ENCODE assay signal across 39 cellular contexts in the genomic region with DNA sequence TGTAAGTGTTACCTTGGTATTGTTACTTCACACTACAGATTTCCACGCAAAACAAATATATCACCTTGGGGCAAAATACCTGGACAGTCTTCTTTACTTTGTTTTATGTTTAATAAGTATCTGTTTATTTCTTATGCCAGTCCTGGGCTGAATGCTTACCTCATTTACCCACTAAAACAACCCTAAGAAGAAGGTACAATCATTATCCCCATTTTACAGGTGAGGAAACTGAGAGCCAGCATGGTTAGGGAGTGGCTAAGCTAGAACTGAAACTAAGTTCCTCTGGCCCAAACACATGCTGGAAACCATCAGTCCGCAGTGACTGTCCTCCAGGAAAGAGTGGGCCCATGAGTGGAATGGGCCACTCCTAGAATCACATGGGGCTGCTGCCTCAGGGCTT. TPM values are rescaled to one million over a fixed set of nuclear protein-coding genes. Genes with fewer than 3 reads are reported as not detected.
"Had no signal": no experiment of that assay in that cellular context is flagged by ENCODE, and none has a peak within 500 bp of the region (broad histone marks: within the 10 kb centered on the region; RNA-seq: fewer than 3 reads in every experiment).

No MANE protein-coding gene starts in this region.

- DNase-seq: MG63, MM.1S, MV-4-11, NCI-H1048, NCI-H1092, NCI-H1092 treated with DMSO at 0.1 percent for 48 hours, NCI-H1105, NCI-H1105 treated with DMSO at 0.1 percent for 48 hours, NCI-H1417, NCI-H1417 treated with DMSO at 0.1 percent for 48 hours, NCI-H1436, NCI-H1436 treated with DMSO at 0.1 percent for 48 hours, NCI-H146, NCI-H1694, NCI-H1694 treated with DMSO at 0.1 percent for 48 hours, NCI-H187, NCI-H187 treated with DMSO at 0.1 percent for 48 hours, NCI-H1930, NCI-H2029, NCI-H2029 treated with DMSO at 0.1 percent for 48 hours, NCI-H2081, NCI-H2081 treated with DMSO at 0.1 percent for 48 hours, NCI-H2107, NCI-H2171, NCI-H2171 treated with DMSO at 0.1 percent for 48 hours, NCI-H2227 treated with DMSO at 0.1 percent for 48 hours, NCI-H226, NCI-H345, NCI-H446, NCI-H446 treated with DMSO at 0.1 percent for 48 hours, NCI-H510A, NCI-H510A treated with DMSO at 0.1 percent for 48 hours, NCI-H524, NCI-H524 treated with DMSO at 0.1 percent for 48 hours, NCI-H526 had no signal

- H3K36me3 ChIP-seq: MG63 had no signal

- H3K9me3 ChIP-seq: MG63 had no signal

- H3K4me3 ChIP-seq: MG63 had no signal

RNA-seq across cellular contexts. Expression of gene GUCA2B, which starts 13.0 kb away (rescaled TPM):
- total RNA-seq: LHCN-M2, M059J, MCF 10A, NCI-H460 had no signal

RNA-seq across cellular contexts. Expression of gene GUCA2A, which starts 24.4 kb away (rescaled TPM):
- total RNA-seq: LHCN-M2, M059J, MCF 10A, NCI-H460 had no signal
